Comparison of ENCODE assay signal across 1 cellular context in genomic region chr10:74202356-74202755, GRCh38.
TF ChIP-seq lines count a peak whose summit lies in the region.

No MANE protein-coding gene starts in this region.

TF ChIP-seq in IMR-90, 13 proteins besides CTCF, POLR2A, EP300 and RAD21 (continued from another document):
- no peak for TF ChIP-seq ELK1 (IDR thresholded peaks at IDR 0.05; ENCODE audit: borderline replicate concordance, low read depth, low read length)
- no peak for TF ChIP-seq CEBPB (IDR thresholded peaks at IDR 0.05; ENCODE audit: low read depth, low read length)
- no peak for TF ChIP-seq RFX5 (IDR thresholded peaks at IDR 0.05; ENCODE audit: low read depth, low read length)
- TF ChIP-seq CHD1 (IDR thresholded peaks at IDR 0.05; ENCODE audit: low read depth, low read length): no peak
- TF ChIP-seq SMC3 (IDR thresholded peaks at IDR 0.05; ENCODE audit: low read depth, low read length): no peak
- TF ChIP-seq MXI1 (IDR thresholded peaks at IDR 0.05; ENCODE audit: borderline replicate concordance, low read depth, low read length): no peak
- no peak for TF ChIP-seq NFE2L2 (IDR thresholded peaks at IDR 0.05; ENCODE audit: low read depth, low read length)
- no peak for TF ChIP-seq MAFK (IDR thresholded peaks at IDR 0.05; ENCODE audit: low read depth, low read length)
- TF ChIP-seq RCOR1 (IDR thresholded peaks at IDR 0.05; ENCODE audit: insufficient replicate concordance, low read length): no peak
- no peak for TF ChIP-seq USF2 (IDR thresholded peaks at IDR 0.05; ENCODE audit: low read depth, low read length)
